ENCODE assay signal across 1 cellular context in the genomic region with DNA sequence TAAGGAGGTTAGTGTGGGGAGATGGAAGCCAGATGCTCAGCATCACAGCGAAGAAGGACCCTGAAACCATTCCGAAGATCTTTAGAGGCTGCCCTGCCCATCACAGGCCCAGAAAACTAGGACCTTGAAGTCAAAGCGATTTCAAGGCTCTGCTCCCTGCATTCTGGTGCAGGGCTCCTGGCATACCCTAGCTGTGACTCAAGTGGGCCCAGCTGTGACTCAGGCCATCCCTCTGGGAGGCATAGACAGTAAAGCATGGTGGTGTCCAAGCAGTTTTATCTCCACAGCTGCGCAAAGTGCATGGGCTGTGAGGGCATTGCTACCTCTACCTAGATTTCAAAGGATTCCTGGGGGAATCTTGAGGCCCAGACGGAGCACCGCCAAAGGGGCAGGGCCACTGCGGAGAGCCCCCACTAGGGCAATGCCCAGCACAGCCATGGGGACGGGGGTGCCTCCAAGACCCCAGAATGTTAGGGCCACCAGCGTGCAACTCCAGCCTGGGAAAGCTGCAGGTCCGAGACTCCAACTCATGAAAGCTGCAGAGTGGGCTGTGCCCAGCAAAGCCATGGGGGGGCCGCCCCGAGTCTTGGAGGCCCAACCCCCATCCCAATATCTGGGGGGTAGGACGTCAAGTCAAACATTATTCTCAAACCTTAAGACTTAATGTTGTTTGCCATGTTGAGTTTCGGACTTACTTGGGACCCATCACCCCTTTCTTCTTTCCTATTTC.
TF ChIP-seq lines count a peak whose summit lies in the region.

No MANE protein-coding gene starts in this region.

TF ChIP-seq in IMR-90, 13 proteins besides CTCF, POLR2A, EP300 and RAD21:
- no peak for TF ChIP-seq SMC3 (IDR thresholded peaks at IDR 0.05; ENCODE audit: low read depth, low read length)
- no peak for TF ChIP-seq FOS (IDR thresholded peaks at IDR 0.05; ENCODE audit: low read depth, low read length)
- no peak for TF ChIP-seq RFX5 (IDR thresholded peaks at IDR 0.05; ENCODE audit: low read depth, low read length)
- no peak for TF ChIP-seq MXI1 (IDR thresholded peaks at IDR 0.05; ENCODE audit: borderline replicate concordance, low read depth, low read length)
- TF ChIP-seq MAZ (IDR thresholded peaks at IDR 0.05; ENCODE audit: borderline replicate concordance, low read depth, low read length): no peak
- TF ChIP-seq MAFK (IDR thresholded peaks at IDR 0.05; ENCODE audit: low read depth, low read length): no peak
- TF ChIP-seq, protein P1, sequence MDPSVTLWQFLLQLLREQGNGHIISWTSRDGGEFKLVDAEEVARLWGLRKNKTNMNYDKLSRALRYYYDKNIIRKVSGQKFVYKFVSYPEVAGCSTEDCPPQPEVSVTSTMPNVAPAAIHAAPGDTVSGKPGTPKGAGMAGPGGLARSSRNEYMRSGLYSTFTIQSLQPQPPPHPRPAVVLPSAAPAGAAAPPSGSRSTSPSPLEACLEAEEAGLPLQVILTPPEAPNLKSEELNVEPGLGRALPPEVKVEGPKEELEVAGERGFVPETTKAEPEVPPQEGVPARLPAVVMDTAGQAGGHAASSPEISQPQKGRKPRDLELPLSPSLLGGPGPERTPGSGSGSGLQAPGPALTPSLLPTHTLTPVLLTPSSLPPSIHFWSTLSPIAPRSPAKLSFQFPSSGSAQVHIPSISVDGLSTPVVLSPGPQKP (IDR thresholded peaks at IDR 0.05; ENCODE audit: borderline replicate concordance, low read depth, low read length): no peak
- TF ChIP-seq CHD1 (IDR thresholded peaks at IDR 0.05; ENCODE audit: low read depth, low read length): no peak
- no peak for TF ChIP-seq NFE2L2 (IDR thresholded peaks at IDR 0.05; ENCODE audit: low read depth, low read length)
- no peak for TF ChIP-seq RCOR1 (IDR thresholded peaks at IDR 0.05; ENCODE audit: insufficient replicate concordance, low read length)
- TF ChIP-seq CEBPB (IDR thresholded peaks at IDR 0.05; ENCODE audit: low read depth, low read length): no peak
- TF ChIP-seq BHLHE40 (IDR thresholded peaks at IDR 0.05; ENCODE audit: low read depth, low read length): no peak
TF ChIP-seq in IMR-90: peak in this region for 0.
